Comparison of ENCODE assay signal across 8 cellular contexts in genomic region chr6:89122625-89123024, GRCh38. TPM values are rescaled to one million over a fixed set of nuclear protein-coding genes. Genes with fewer than 3 reads are reported as not detected.
DNase-seq lines count a peak whose midpoint lies in the region; ATAC-seq, FAIRE-seq and TF ChIP-seq lines count a peak whose summit lies in the region.

No MANE protein-coding gene starts in this region.

- H3K9ac ChIP-seq in K562 (ENCODE audit: insufficient read depth in 1 of 2, low read depth in 2 of 2, low read length in 2 of 2), result no peak overlapping the region

- H3K27me3 ChIP-seq in K562 (ENCODE audit: control insufficient read depth in 2 of 2, insufficient read depth in 2 of 2, low read length in 2 of 2), result no peaks in the 10 kb centered on the region

- peak; percentile 2 to 58 (median 37); a peak in 4 of 6 replicates for TF ChIP-seq CTCF in K562 (IDR thresholded peaks at IDR 0.05 in 2 of 3, conservative IDR thresholded peaks at IDR 0.05 in 1 of 3; ENCODE audit: insufficient read depth in 2 of 3, low read depth in 1 of 3, low read length in 3 of 3)

- no peak overlapping the region for H3K27ac ChIP-seq in K562 (ENCODE audit: extremely low read depth, low read depth, low read length)

- H3K79me2 ChIP-seq in K562 (ENCODE audit: control insufficient read depth, insufficient read depth, low read length), result no peaks in the 10 kb centered on the region

- BruUV-seq in K562 (replicated peaks; lab: Mats Ljungman, UMichigan), result no TSS peak

- no peaks in the 10 kb centered on the region for H4K20me1 ChIP-seq in K562 (replicated peaks; ENCODE audit: control insufficient read depth, insufficient read depth, low read length)

- CTCF ChIA-PET in K562 (lab: Yijun Ruan, JAX; ENCODE audit: low intra/inter-chr PET ratio), result no interaction called here

- no peak for TF ChIP-seq POLR2A in K562 (conservative IDR thresholded peaks at IDR 0.05)

- no peaks in the 10 kb centered on the region for H3K9me3 ChIP-seq in K562 (replicated peaks; ENCODE audit: control insufficient read depth, insufficient read depth, low read depth, low read length)

- TF ChIP-seq RAD21 in K562 (CRISPR knock-in tag; conservative IDR thresholded peaks at IDR 0.05 in 1 of 2, IDR thresholded peaks at IDR 0.05 in 1 of 2), result peak; percentile 56 to 81

- intact Hi-C loops in K562 (cut with micrococcal nuclease), result loop anchor here (1.0 to 5.0 kb wide), 2 partner anchors 120 to 140 kb away; no protein-coding TSS in a partner anchor
- intact Hi-C loops in left colon (cut with DNase I, micrococcal nuclease), result loop anchor here in 1 of 2 donors (5.0 to 10.0 kb wide), 2 partner anchors 120 to 138 kb away; no protein-coding TSS in a partner anchor

- FAIRE-seq in K562 (lab: Jason Lieb, UNC) (peak; percentile 65), HTR-8/SVneo (lab: Jason Lieb, UNC) (no peak)

- DNase-seq in DMS114 treated with DMSO at 0.1 percent for 48 hours (lab: John Stamatoyannopoulos, UW; ENCODE audit: unreplicated experiment) (peak; percentile 50), NCI-H2227 (lab: John Stamatoyannopoulos, UW; ENCODE audit: unreplicated experiment) (peak; percentile 34), K562 (ENCODE audit: extremely low read depth in 1 of 4, low spot score in 3 of 4) (no peak), left colon (no peak), HTR-8/SVneo (ENCODE audit: insufficient read length, low spot score) (no peak)

- TF ChIP-seq EP300 in K562 (IDR thresholded peaks at IDR 0.05; ENCODE audit: low read length), result no peak

- no peak overlapping the region for H3K4me3 ChIP-seq in K562

- no peak overlapping the region for H3K4me2 ChIP-seq in K562 (ENCODE audit: insufficient read depth, low read length)

- POLR2A ChIA-PET in K562 (lab: Yijun Ruan, JAX), result no interaction called here

- in situ Hi-C loops in K562 (cut with MboI), result no loop called here

- no peaks in the 10 kb centered on the region for H3K9me1 ChIP-seq in K562 (ENCODE audit: control insufficient read depth, insufficient read depth, low read length)

- ATAC-seq in GM21423 (IDR thresholded peaks at IDR 0.05; ENCODE audit: unreplicated experiment), result peak; percentile 62
- peak; percentile 61; the same call in 1 of the 3 replicates for ATAC-seq in K562
- ATAC-seq in left colon, result peak; percentile 91
- ATAC-seq in GM19397 (IDR thresholded peaks at IDR 0.05; ENCODE audit: unreplicated experiment), result no peak
- no peak for ATAC-seq in HG02973 (IDR thresholded peaks at IDR 0.05; ENCODE audit: unreplicated experiment)

- H3K36me3 ChIP-seq in K562 (ENCODE audit: control insufficient read depth, insufficient read depth, low read length), result no peaks in the 10 kb centered on the region

- H3K4me1 ChIP-seq in K562 (replicated peaks in 1 of 2; ENCODE audit: control insufficient read depth in 2 of 2, insufficient read depth in 2 of 2, low read length in 2 of 2), result no peaks in the 10 kb centered on the region

- no peak overlapping the region for H2AFZ ChIP-seq in K562 (ENCODE audit: low read depth, low read length)

TF ChIP-seq in K562, 482 proteins besides CTCF, POLR2A, EP300 and RAD21 (continues in another document):
- no peak for TF ChIP-seq KLF1 (tag; IDR thresholded peaks at IDR 0.05)
- no peak for TF ChIP-seq ASH1L (IDR thresholded peaks at IDR 0.05; ENCODE audit: borderline replicate concordance, low read depth, partially characterized antibody)
- no peak for TF ChIP-seq HNRNPL (IDR thresholded peaks at IDR 0.05; ENCODE audit: low read depth, low read length)
- TF ChIP-seq ESRRB (CRISPR knock-in tag; IDR thresholded peaks at IDR 0.05; ENCODE audit: borderline replicate concordance), result no peak
- TF ChIP-seq KAT8 (IDR thresholded peaks at IDR 0.05; ENCODE audit: low read depth), result no peak
- TF ChIP-seq, protein P1, sequence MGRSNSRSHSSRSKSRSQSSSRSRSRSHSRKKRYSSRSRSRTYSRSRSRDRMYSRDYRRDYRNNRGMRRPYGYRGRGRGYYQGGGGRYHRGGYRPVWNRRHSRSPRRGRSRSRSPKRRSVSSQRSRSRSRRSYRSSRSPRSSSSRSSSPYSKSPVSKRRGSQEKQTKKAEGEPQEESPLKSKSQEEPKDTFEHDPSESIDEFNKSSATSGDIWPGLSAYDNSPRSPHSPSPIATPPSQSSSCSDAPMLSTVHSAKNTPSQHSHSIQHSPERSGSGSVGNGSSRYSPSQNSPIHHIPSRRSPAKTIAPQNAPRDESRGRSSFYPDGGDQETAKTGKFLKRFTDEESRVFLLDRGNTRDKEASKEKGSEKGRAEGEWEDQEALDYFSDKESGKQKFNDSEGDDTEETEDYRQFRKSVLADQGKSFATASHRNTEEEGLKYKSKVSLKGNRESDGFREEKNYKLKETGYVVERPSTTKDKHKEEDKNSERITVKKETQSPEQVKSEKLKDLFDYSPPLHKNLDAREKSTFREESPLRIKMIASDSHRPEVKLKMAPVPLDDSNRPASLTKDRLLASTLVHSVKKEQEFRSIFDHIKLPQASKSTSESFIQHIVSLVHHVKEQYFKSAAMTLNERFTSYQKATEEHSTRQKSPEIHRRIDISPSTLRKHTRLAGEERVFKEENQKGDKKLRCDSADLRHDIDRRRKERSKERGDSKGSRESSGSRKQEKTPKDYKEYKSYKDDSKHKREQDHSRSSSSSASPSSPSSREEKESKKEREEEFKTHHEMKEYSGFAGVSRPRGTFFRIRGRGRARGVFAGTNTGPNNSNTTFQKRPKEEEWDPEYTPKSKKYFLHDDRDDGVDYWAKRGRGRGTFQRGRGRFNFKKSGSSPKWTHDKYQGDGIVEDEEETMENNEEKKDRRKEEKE (IDR thresholded peaks at IDR 0.05; ENCODE audit: borderline replicate concordance in 1 of 2, control insufficient read depth in 1 of 2, low read depth in 2 of 2, low read length in 1 of 2), result no peak

RNA-seq across cellular contexts. Expression of gene SRSF12, which starts 4.8 kb away (rescaled TPM):
- not detected in 2 replicates for total RNA-seq in K562 (2011; cell fraction: chromatin; rRNA removed; ENCODE audit: low replicate concordance)
- not detected in 2 replicates for total RNA-seq in K562 (2011; cell fraction: nucleolus; rRNA removed)
- not detected in 2 replicates for total RNA-seq in K562 (2011; cell fraction: nucleoplasm; rRNA removed)
- total RNA-seq in K562 (2014; rRNA removed) (not detected in 2 replicates), K562 (2014; rRNA removed; fragmentation: Illumina TruSeq; extraction: Trizol) (not detected in 2 replicates), K562 (2015; rRNA removed; fragmentation: Illumina TruSeq; extraction: Trizol) (not detected in 2 replicates), K562 (2021) (not detected in 2 replicates), left colon (under 1 TPM in 1 of 2 donors, not detected in 1; 0.53 TPM)
- polyA plus RNA-seq in K562 (2011; rRNA removed) (not detected in 2 replicates), K562 (2014; fragmentation: Illumina TruSeq; extraction: Trizol) (not detected in 2 replicates), K562 (2014; fragmentation: Nextera tagmentation; extraction: Ambion mirVana) (not detected), K562 (2014; rRNA removed) (not detected in 2 replicates)
- not detected in 2 replicates for polyA plus RNA-seq in K562 (2011; cell fraction: cytosol; rRNA removed)
- polyA plus RNA-seq in K562 (2011; cell fraction: nucleus; rRNA removed), result not detected in 2 replicates
- polyA plus RNA-seq in K562 (2012), result not detected in 2 replicates
- polyA minus RNA-seq in K562 (2011; rRNA and poly(A)+ RNA removed), result not detected in 2 replicates
- not detected in 2 replicates for polyA minus RNA-seq in K562 (2011; cell fraction: cytosol; rRNA and poly(A)+ RNA removed)
- not detected in 2 replicates for polyA minus RNA-seq in K562 (2011; cell fraction: nucleus; rRNA and poly(A)+ RNA removed)

RNA-seq across cellular contexts. Expression of gene PM20D2, which starts 23.2 kb away (rescaled TPM):
- total RNA-seq in K562 (2011; cell fraction: chromatin; rRNA removed; ENCODE audit: low replicate concordance), result 0.83 and 1.2 TPM in 2 replicates
- total RNA-seq in K562 (2011; cell fraction: nucleolus; rRNA removed), result 0.79 and 0.83 TPM in 2 replicates
- total RNA-seq in K562 (2011; cell fraction: nucleoplasm; rRNA removed), result 0.84 and 0.88 TPM in 2 replicates
- total RNA-seq in K562 (2014; rRNA removed), result 1.1 TPM in 2 replicates
- total RNA-seq in K562 (2014; rRNA removed; fragmentation: Illumina TruSeq; extraction: Trizol), result 1.2 and 1.4 TPM in 2 replicates
- total RNA-seq in K562 (2015; rRNA removed; fragmentation: Illumina TruSeq; extraction: Trizol), result 0.83 and 0.91 TPM in 2 replicates
- 1.00 and 1.1 TPM in 2 replicates for total RNA-seq in K562 (2021)
- polyA plus RNA-seq in K562 (2011; rRNA removed), result 0.26 and 2.6 TPM in 2 replicates
- 0.15 and 1.1 TPM in 2 replicates for polyA plus RNA-seq in K562 (2011; cell fraction: cytosol; rRNA removed)
- polyA plus RNA-seq in K562 (2011; cell fraction: nucleus; rRNA removed), result 0.11 and 0.94 TPM in 2 replicates
- 0.42 and 0.60 TPM in 2 replicates for polyA plus RNA-seq in K562 (2012)
- 0.78 and 1.2 TPM in 2 replicates for polyA plus RNA-seq in K562 (2014; fragmentation: Illumina TruSeq; extraction: Trizol)
- polyA plus RNA-seq in K562 (2014; fragmentation: Nextera tagmentation; extraction: Ambion mirVana), result under 1 TPM; 0.30 to 0.43 TPM
- 0.65 and 0.72 TPM in 2 replicates for polyA plus RNA-seq in K562 (2014; rRNA removed)
- 0.24 and 1.5 TPM in 2 replicates for polyA minus RNA-seq in K562 (2011; rRNA and poly(A)+ RNA removed)
- polyA minus RNA-seq in K562 (2011; cell fraction: cytosol; rRNA and poly(A)+ RNA removed), result 0.55 and 1.3 TPM in 2 replicates
- 0.22 and 1.1 TPM in 2 replicates for polyA minus RNA-seq in K562 (2011; cell fraction: nucleus; rRNA and poly(A)+ RNA removed)
- total RNA-seq in left colon, result 10 to 100 TPM in 1 of 2 donors, 1 to 10 TPM in 1; 10.0 to 11.8 TPM

RNA-seq across cellular contexts. Expression of gene PNRC1, which starts 42.1 kb away (rescaled TPM):
- 9.7 and 21.6 TPM in 2 replicates for total RNA-seq in K562 (2011; cell fraction: chromatin; rRNA removed; ENCODE audit: low replicate concordance)
- 8.5 and 8.7 TPM in 2 replicates for total RNA-seq in K562 (2011; cell fraction: nucleolus; rRNA removed)
- 14.9 and 27.6 TPM in 2 replicates for total RNA-seq in K562 (2011; cell fraction: nucleoplasm; rRNA removed)
- total RNA-seq in K562 (2014; rRNA removed) (5.4 and 6.3 TPM in 2 replicates), K562 (2014; rRNA removed; fragmentation: Illumina TruSeq; extraction: Trizol) (7.4 and 8.1 TPM in 2 replicates), K562 (2015; rRNA removed; fragmentation: Illumina TruSeq; extraction: Trizol) (5.9 and 6.6 TPM in 2 replicates), K562 (2021) (10.3 and 10.8 TPM in 2 replicates), left colon (100 to 1,000 TPM in 1 of 2 donors, 10 to 100 TPM in 1; 73.1 to 138 TPM)
- polyA plus RNA-seq in K562 (2011; rRNA removed) (7.7 and 9.6 TPM in 2 replicates), K562 (2014; fragmentation: Illumina TruSeq; extraction: Trizol) (6.5 and 6.6 TPM in 2 replicates), K562 (2014; fragmentation: Nextera tagmentation; extraction: Ambion mirVana) (1 to 10 TPM; 1.2 to 1.8 TPM), K562 (2014; rRNA removed) (2.5 and 4.0 TPM in 2 replicates)
- 2.0 and 4.8 TPM in 2 replicates for polyA plus RNA-seq in K562 (2011; cell fraction: cytosol; rRNA removed)
- polyA plus RNA-seq in K562 (2011; cell fraction: nucleus; rRNA removed), result 6.6 and 11.5 TPM in 2 replicates
- polyA plus RNA-seq in K562 (2012), result 8.5 and 17.0 TPM in 2 replicates
- 6.5 and 11.2 TPM in 2 replicates for polyA minus RNA-seq in K562 (2011; rRNA and poly(A)+ RNA removed)
- 9.5 and 9.6 TPM in 2 replicates for polyA minus RNA-seq in K562 (2011; cell fraction: cytosol; rRNA and poly(A)+ RNA removed)
- 5.5 and 14.7 TPM in 2 replicates for polyA minus RNA-seq in K562 (2011; cell fraction: nucleus; rRNA and poly(A)+ RNA removed)

Comparison
In these comparisons a context has a peak if more than half of its experiments do, and no peak if none do; other contexts are left out.
1. DNase-seq: peak in DMS114 treated with DMSO at 0.1 percent for 48 hours (single experiment) and NCI-H2227 (single experiment); none in K562 (0 of 4), left colon (0 of 2) and HTR-8/SVneo (single experiment).
2. ATAC-seq: peak in GM21423 (single experiment), K562 (single experiment) and left colon (single experiment); none in GM19397 (single experiment) and HG02973 (single experiment).
3. RNA of gene PM20D2, which starts 23.2 kb away (total RNA-seq): 10.0 to 11.8 TPM in left colon; 0.79 to 1.4 TPM in K562; every median in the first group is over 4 times any median in the second.